ENCODE assay signal across 10 cellular contexts in the genomic region with DNA sequence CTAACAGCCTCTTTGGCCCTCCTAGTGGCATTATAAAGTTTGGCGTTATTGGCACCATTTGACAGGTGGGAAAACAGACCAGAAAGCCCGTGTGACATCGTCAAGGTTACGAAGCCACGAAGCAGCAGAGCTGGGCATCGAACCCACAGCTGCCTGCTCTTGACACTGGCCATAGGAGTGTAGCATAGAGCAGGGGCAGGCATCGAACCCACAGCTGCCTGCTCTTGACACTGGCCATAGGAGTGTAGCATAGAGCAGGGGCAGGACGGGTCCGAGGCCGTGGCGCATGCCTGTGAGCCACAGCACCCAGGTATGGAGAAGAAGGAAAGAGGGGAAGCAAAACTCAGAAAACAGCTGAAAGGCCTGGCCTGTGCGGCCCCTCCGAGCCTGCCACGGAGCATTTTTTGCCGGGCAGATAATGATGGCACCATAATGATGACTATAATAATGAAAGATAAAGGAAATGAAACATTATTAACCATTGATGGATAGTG. TPM values are rescaled to one million over a fixed set of nuclear protein-coding genes. Genes with fewer than 3 reads are reported as not detected.
"Had no signal": no experiment of that assay in that cellular context is flagged by ENCODE, and none has a peak within 500 bp of the region (broad histone marks: within the 10 kb centered on the region; RNA-seq: fewer than 3 reads in every experiment).

No MANE protein-coding gene starts in this region.

- H3K27ac ChIP-seq: GM23248 had no signal

- H3K4me3 ChIP-seq: GM23248, HAP-1, K562 had no signal

- H3K36me3 ChIP-seq: HAP-1 had no signal

- ATAC-seq: HCT116, K562 had no signal

- H3K4me1 ChIP-seq: HAP-1 had no signal

- H3K9me3 ChIP-seq: HAP-1 had no signal

- FAIRE-seq: K562 had no signal

- H2AFZ ChIP-seq: GM23248 had no signal

- DNase-seq: GM23248, GOT3, H7, HFFc6, IMR-90, KG1 had no signal

- H3K9ac ChIP-seq: GM23248 had no signal

RNA-seq across cellular contexts. Expression of gene CDH4, which starts 33.1 kb away (rescaled TPM):
- total RNA-seq: HT-29, K562 had no signal
